ENCODE assay signal across 18 cellular contexts in the genomic region with DNA sequence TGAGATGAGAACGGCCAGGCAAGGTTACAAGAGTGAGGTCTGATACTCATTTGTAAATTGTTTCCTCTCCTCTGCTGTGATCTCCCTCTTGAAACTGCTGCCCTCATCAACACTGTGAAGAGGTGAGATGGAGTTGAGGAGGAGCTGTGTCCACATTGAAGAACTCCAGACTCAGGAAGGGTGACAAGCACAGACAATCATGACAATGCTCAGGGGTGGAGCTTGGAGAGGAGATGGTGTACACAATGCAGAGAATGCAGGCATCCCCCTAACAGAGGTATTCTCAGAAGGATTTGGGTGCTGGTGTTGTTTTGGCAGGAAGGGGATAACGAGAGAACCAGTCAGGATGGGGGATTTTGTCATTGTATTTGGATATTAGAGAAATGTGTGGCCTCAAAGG. TPM values are rescaled to one million over a fixed set of nuclear protein-coding genes. Genes with fewer than 3 reads are reported as not detected.
DNase-seq lines count a peak whose midpoint lies in the region; ATAC-seq and TF ChIP-seq lines count a peak whose summit lies in the region.
"Had no signal": no experiment of that assay in that cellular context is flagged by ENCODE, and none has a peak within 500 bp of the region (broad histone marks: within the 10 kb centered on the region; RNA-seq: fewer than 3 reads in every experiment).

No MANE protein-coding gene starts in this region.

- peak overlapping the region; percentile 9 for H3K27ac Mint-ChIP-seq in stimulated activated naive CD8-positive, alpha-beta T cell treated with anti-CD3 and anti-CD28 coated beads, Interleukin-15, Interleukin-2, amounts not matched to agents 100 ng/mL and 50 ng/mL, for 24 hours
- H3K27ac Mint-ChIP-seq in stimulated activated naive CD8-positive, alpha-beta T cell treated with anti-CD3 and anti-CD28 coated beads, Interleukin-15, amount 100 ng/mL, for 72 hours = no peak overlapping the region
- H3K27ac Mint-ChIP-seq in MCF 10A (ENCODE audit: low read depth, unreplicated experiment) (peak overlapping the region; percentile 2), mesothelial cell of epicardium (peak overlapping the region; percentile 2)
- H3K27ac Mint-ChIP-seq: activated CD4-positive, alpha-beta T cell treated with anti-CD3 and anti-CD28 coated beads for 36 hours had no signal

- POLR2A ChIA-PET in MCF 10A (lab: Yijun Ruan, JAX) = interaction anchor here (0.9 to 3.4 kb wide), 5 partner anchors 8 to 22 kb away, joined by 3 to 27 read pairs (median 5); partner anchors contain the start of gene MMP7

- H3K9me3 Mint-ChIP-seq in stimulated activated naive CD8-positive, alpha-beta T cell treated with anti-CD3 and anti-CD28 coated beads, Interleukin-15, Interleukin-2, amounts not matched to agents 100 ng/mL and 50 ng/mL, for 24 hours = no peaks in the 10 kb centered on the region
- no peaks in the 10 kb centered on the region for H3K9me3 Mint-ChIP-seq in stimulated activated naive CD8-positive, alpha-beta T cell treated with anti-CD3 and anti-CD28 coated beads, Interleukin-15, amount 100 ng/mL, for 72 hours
- no peaks in the 10 kb centered on the region for H3K9me3 Mint-ChIP-seq in MCF 10A (ENCODE audit: unreplicated experiment)
- H3K9me3 Mint-ChIP-seq in mesothelial cell of epicardium = no peaks in the 10 kb centered on the region
- H3K9me3 Mint-ChIP-seq: naive thymus-derived CD4-positive, alpha-beta T cell had no signal

- H3K4me3 ChIP-seq in H7 (ENCODE audit: insufficient read depth, low read depth, low read length) = no peak overlapping the region
- H3K4me3 ChIP-seq: thoracic aorta had no signal

- H3K27me3 ChIP-seq in H7 (ENCODE audit: control insufficient read depth, insufficient read depth, low read length) = no peaks in the 10 kb centered on the region

- intact Hi-C loops in MCF 10A (cut with micrococcal nuclease) = no loop called here
- intact Hi-C loops in sciatic nerve (cut with DNase I) = no loop called here

- H3K4me1 Mint-ChIP-seq in stimulated activated naive CD8-positive, alpha-beta T cell treated with anti-CD3 and anti-CD28 coated beads, Interleukin-15, Interleukin-2, amounts not matched to agents 100 ng/mL and 50 ng/mL, for 24 hours (ENCODE audit: low read depth) = peaks cover 14% of the 10 kb centered on the region
- H3K4me1 Mint-ChIP-seq in stimulated activated naive CD8-positive, alpha-beta T cell treated with anti-CD3 and anti-CD28 coated beads, Interleukin-15, amount 100 ng/mL, for 72 hours = no peaks in the 10 kb centered on the region
- H3K4me1 Mint-ChIP-seq in MCF 10A (ENCODE audit: insufficient read depth, unreplicated experiment) = peaks cover 31% of the 10 kb centered on the region
- H3K4me1 Mint-ChIP-seq in mesothelial cell of epicardium = peaks cover 16% of the 10 kb centered on the region
- H3K4me1 Mint-ChIP-seq: activated CD4-positive, alpha-beta T cell treated with anti-CD3 and anti-CD28 coated beads for 36 hours had no signal

- DNase-seq in stimulated activated naive CD8-positive, alpha-beta T cell treated with anti-CD3 and anti-CD28 coated beads, Interleukin-15, amount 100 ng/mL, for 72 hours = no peak
- DNase-seq in MCF 10A (ENCODE audit: unreplicated experiment) (no peak), mesothelial cell of epicardium (ENCODE audit: low spot score in 2 of 2, unreplicated experiment in 2 of 2) (no peak), sciatic nerve (ENCODE audit: low spot score) (no peak), H7 (no peak), NCI-H2196 (lab: John Stamatoyannopoulos, UW; ENCODE audit: unreplicated experiment) (no peak), T-helper 1 cell (no peak)
- DNase-seq: activated CD4-positive, alpha-beta T cell treated with anti-CD3 and anti-CD28 coated beads for 36 hours; activated gamma-delta T cell treated with Interleukin-2 at 50 U/mL for 16 hours; DMS79; naive thymus-derived CD4-positive, alpha-beta T cell; NCI-H146; NK-92 treated with Interleukin-12 subunit alpha and Interleukin-12 subunit beta, amount 100 ng/mL, for 24 hours; SHP77; stimulated activated CD4-positive, alpha-beta T cell treated with anti-CD3 and anti-CD28 coated beads, Interleukin-4, amount 100 ng/mL, for 1 hour had no signal

- no peaks in the 10 kb centered on the region for H3K27me3 Mint-ChIP-seq in stimulated activated naive CD8-positive, alpha-beta T cell treated with anti-CD3 and anti-CD28 coated beads, Interleukin-15, Interleukin-2, amounts not matched to agents 100 ng/mL and 50 ng/mL, for 24 hours
- no peaks in the 10 kb centered on the region for H3K27me3 Mint-ChIP-seq in stimulated activated naive CD8-positive, alpha-beta T cell treated with anti-CD3 and anti-CD28 coated beads, Interleukin-15, amount 100 ng/mL, for 72 hours
- H3K27me3 Mint-ChIP-seq in MCF 10A (ENCODE audit: insufficient read depth, unreplicated experiment) (no peaks in the 10 kb centered on the region), mesothelial cell of epicardium (ENCODE audit: low read depth) (no peaks in the 10 kb centered on the region)

- no peak overlapping the region for H3K4me3 Mint-ChIP-seq in stimulated activated naive CD8-positive, alpha-beta T cell treated with anti-CD3 and anti-CD28 coated beads, Interleukin-15, Interleukin-2, amounts not matched to agents 100 ng/mL and 50 ng/mL, for 24 hours
- H3K4me3 Mint-ChIP-seq in stimulated activated naive CD8-positive, alpha-beta T cell treated with anti-CD3 and anti-CD28 coated beads, Interleukin-15, amount 100 ng/mL, for 72 hours = no peak overlapping the region
- H3K4me3 Mint-ChIP-seq in MCF 10A (ENCODE audit: unreplicated experiment) = no peak overlapping the region
- H3K4me3 Mint-ChIP-seq in mesothelial cell of epicardium = no peak overlapping the region
- H3K4me3 Mint-ChIP-seq: activated CD4-positive, alpha-beta T cell treated with anti-CD3 and anti-CD28 coated beads for 36 hours; naive thymus-derived CD4-positive, alpha-beta T cell had no signal

- no TSS peak for BruUV-seq in MCF 10A (replicated peaks; lab: Mats Ljungman, UMichigan)

- H3K36me3 ChIP-seq in H7 (replicated peaks; ENCODE audit: control insufficient read depth, insufficient read depth, low read length) = no peaks in the 10 kb centered on the region
- H3K36me3 ChIP-seq: thoracic aorta had no signal

- no peaks in the 10 kb centered on the region for H3K36me3 Mint-ChIP-seq in stimulated activated naive CD8-positive, alpha-beta T cell treated with anti-CD3 and anti-CD28 coated beads, Interleukin-15, Interleukin-2, amounts not matched to agents 100 ng/mL and 50 ng/mL, for 24 hours (ENCODE audit: low read depth)
- H3K36me3 Mint-ChIP-seq in MCF 10A (ENCODE audit: insufficient read depth, unreplicated experiment) (no peaks in the 10 kb centered on the region), mesothelial cell of epicardium (no peaks in the 10 kb centered on the region)

- CTCF ChIA-PET in MCF 10A (lab: Yijun Ruan, JAX) = interaction anchor here (0.6 to 1.6 kb wide), 3 partner anchors 8 to 53 kb away, joined by 4 to 8 read pairs (median 6); no protein-coding TSS in a partner anchor

- no peak for TF ChIP-seq CTCF in MCF 10A (IDR thresholded peaks at IDR 0.05; ENCODE audit: unreplicated experiment)
- TF ChIP-seq CTCF in mesothelial cell of epicardium (IDR thresholded peaks at IDR 0.05; ENCODE audit: unreplicated experiment) = no peak

- ATAC-seq in stimulated activated naive CD8-positive, alpha-beta T cell treated with anti-CD3 and anti-CD28 coated beads, Interleukin-15, amount 100 ng/mL, for 72 hours = no peak
- no peak for ATAC-seq in sciatic nerve
- ATAC-seq: activated CD4-positive, alpha-beta T cell treated with anti-CD3 and anti-CD28 coated beads for 36 hours; left lobe of liver; naive thymus-derived CD4-positive, alpha-beta T cell had no signal

RNA-seq across cellular contexts. Expression of gene MMP7, which starts 21.5 kb away (rescaled TPM):
- not detected in 2 replicates for total RNA-seq in MCF 10A (2022)
- total RNA-seq in mesothelial cell of epicardium = 0.20 TPM in 1 of 3 replicates, not detected in the others
- total RNA-seq in sciatic nerve = not detected
- not detected in 2 replicates for total RNA-seq in H7 (2014; rRNA removed; shearing (Covaris generic))
- total RNA-seq: activated CD4-positive, alpha-beta T cell treated with anti-CD3 and anti-CD28 coated beads for 36 hours; naive thymus-derived CD4-positive, alpha-beta T cell; thoracic aorta had no signal

Comparison
In these comparisons a context has a peak if more than half of its experiments do, and no peak if none do; other contexts are left out.
1. H3K27ac Mint-ChIP-seq: peak in stimulated activated naive CD8-positive, alpha-beta T cell treated with anti-CD3 and anti-CD28 coated beads, Interleukin-15, Interleukin-2, amounts not matched to agents 100 ng/mL and 50 ng/mL, for 24 hours (single experiment), MCF 10A (single experiment) and mesothelial cell of epicardium (single experiment); none in stimulated activated naive CD8-positive, alpha-beta T cell treated with anti-CD3 and anti-CD28 coated beads, Interleukin-15, amount 100 ng/mL, for 72 hours (0 of 2).